18 cellular contexts compared by ENCODE assay signal in genomic region chr10:66671562-66671961, GRCh38.
DNase-seq lines count a peak whose midpoint lies in the region; ATAC-seq and TF ChIP-seq lines count a peak whose summit lies in the region.
"Had no signal": no experiment of that assay in that cellular context is flagged by ENCODE, and none has a peak within 500 bp of the region (broad histone marks: within the 10 kb centered on the region; RNA-seq: fewer than 3 reads in every experiment).

No MANE protein-coding gene starts in this region.

- no peak overlapping the region for H3K27ac ChIP-seq in RWPE2 (ENCODE audit: poor library complexity, severe bottlenecking)
- no peak overlapping the region for H3K27ac ChIP-seq in foreskin keratinocyte
- no peak overlapping the region for H3K27ac ChIP-seq in tibial artery
- H3K27ac ChIP-seq: BLaER1 had no signal

- ATAC-seq in RWPE2 (ENCODE audit: low read depth): peak; percentile 56; the same call in 1 of the 3 replicates
- peak; percentile 90 for ATAC-seq in foreskin keratinocyte
- no peak for ATAC-seq in HG03432 (IDR thresholded peaks at IDR 0.05; ENCODE audit: unreplicated experiment)
- ATAC-seq: CD8-positive, alpha-beta T cell; HepG2 had no signal

- no peak for TF ChIP-seq CTCF in RWPE2 (IDR thresholded peaks at IDR 0.05; ENCODE audit: poor library complexity, severe bottlenecking)
- TF ChIP-seq CTCF in foreskin keratinocyte (conservative IDR thresholded peaks at IDR 0.05): no peak
- TF ChIP-seq CTCF in Calu3 (IDR thresholded peaks at IDR 0.05; ENCODE audit: unreplicated experiment): no peak
- no peak for TF ChIP-seq CTCF in tibial artery (IDR thresholded peaks at IDR 0.05)

- H3K36me3 Mint-ChIP-seq in Calu3 (ENCODE audit: insufficient read depth, unreplicated experiment): no peaks in the 10 kb centered on the region
- H3K36me3 Mint-ChIP-seq: CD8-positive, alpha-beta T cell; IgD-negative memory B cell had no signal

- peak; percentile 54 for DNase-seq in ELR (ENCODE audit: low read depth)
- peak; percentile 11 for DNase-seq in M059J (ENCODE audit: low read depth)
- DNase-seq in RWPE2 (ENCODE audit: low spot score): no peak
- peak; percentile 62 to 89 for DNase-seq in foreskin keratinocyte
- DNase-seq in Calu3: no peak
- no peak for DNase-seq in NOMO-1 (lab: John Stamatoyannopoulos, UW; ENCODE audit: unreplicated experiment in 2 of 2)
- DNase-seq in tibial artery: no peak
- DNase-seq: 8988T; CD8-positive, alpha-beta T cell; DMS 273 treated with DMSO at 0.1 percent for 48 hours; DMS53; DND-41; EL had no signal

- CTCF ChIA-PET in Calu3 (lab: Charles Lee): interaction anchor here (0.8 kb wide), 1 partner anchor 10 kb away, joined by 3 read pairs; no protein-coding TSS in a partner anchor

- H3K4me1 Mint-ChIP-seq in Calu3 (ENCODE audit: low read depth, unreplicated experiment): no peaks in the 10 kb centered on the region
- H3K4me1 Mint-ChIP-seq: IgD-negative memory B cell had no signal

- H3K4me1 ChIP-seq in RWPE2 (ENCODE audit: insufficient read depth, poor library complexity, severe bottlenecking) (peaks cover 7% of the 10 kb centered on the region), foreskin keratinocyte (peaks cover 14% of the 10 kb centered on the region), tibial artery (no peaks in the 10 kb centered on the region)
- H3K4me1 ChIP-seq: BLaER1, HAP-1 had no signal

- no peaks in the 10 kb centered on the region for H3K9me3 Mint-ChIP-seq in Calu3 (ENCODE audit: low read depth, unreplicated experiment)
- H3K9me3 Mint-ChIP-seq: IgD-negative memory B cell had no signal

- intact Hi-C loops in Calu3 (cut with micrococcal nuclease; ENCODE audit: unreplicated experiment) (no loop called here), tibial artery (cut with DNase I; ENCODE audit: low total_unique reads) (no loop called here)

- H3K4me3 Mint-ChIP-seq in Calu3 (ENCODE audit: low read depth, unreplicated experiment): no peak overlapping the region
- H3K4me3 Mint-ChIP-seq: CD8-positive, alpha-beta T cell; IgD-negative memory B cell had no signal

- H3K4me3 ChIP-seq in RWPE2 (ENCODE audit: severe bottlenecking): no peak overlapping the region
- no peak overlapping the region for H3K4me3 ChIP-seq in tibial artery
- H3K4me3 ChIP-seq: BLaER1, HAP-1 had no signal

- H3K27me3 ChIP-seq in RWPE2 (ENCODE audit: insufficient read depth, poor library complexity, severe bottlenecking): peaks cover 3% of the 10 kb centered on the region
- no peaks in the 10 kb centered on the region for H3K27me3 ChIP-seq in foreskin keratinocyte
- no peaks in the 10 kb centered on the region for H3K27me3 ChIP-seq in tibial artery
- H3K27me3 ChIP-seq: BLaER1 had no signal

- no peaks in the 10 kb centered on the region for H3K27me3 Mint-ChIP-seq in Calu3 (ENCODE audit: unreplicated experiment)
- H3K27me3 Mint-ChIP-seq: IgD-negative memory B cell had no signal

- no peak overlapping the region for H3K27ac Mint-ChIP-seq in Calu3 (ENCODE audit: unreplicated experiment)
- H3K27ac Mint-ChIP-seq: CD8-positive, alpha-beta T cell; IgD-negative memory B cell had no signal

- H3K9me3 ChIP-seq in RWPE2 (ENCODE audit: severe bottlenecking): no peaks in the 10 kb centered on the region
- no peaks in the 10 kb centered on the region for H3K9me3 ChIP-seq in tibial artery
- H3K9me3 ChIP-seq: BLaER1, HAP-1 had no signal

- no TSS peak for BruUV-seq in Calu3 (replicated peaks; lab: Mats Ljungman, UMichigan)

- H3K36me3 ChIP-seq in RWPE2 (ENCODE audit: low read depth): no peaks in the 10 kb centered on the region
- no peaks in the 10 kb centered on the region for H3K36me3 ChIP-seq in tibial artery
- H3K36me3 ChIP-seq: BLaER1, HAP-1 had no signal

Comparison
In these comparisons a context has a peak if more than half of its experiments do, and no peak if none do; other contexts are left out.
1. DNase-seq: peak in ELR (single experiment), M059J (single experiment) and foreskin keratinocyte (2 of 2); none in RWPE2 (single experiment), Calu3 (single experiment), NOMO-1 (0 of 2) and tibial artery (0 of 2).